Comparison of ENCODE assay signal across 1 cellular context in genomic region chr6:97958143-97958542, GRCh38.
TF ChIP-seq lines count a peak whose summit lies in the region.

No MANE protein-coding gene starts in this region.

TF ChIP-seq in A549, 52 proteins besides CTCF, POLR2A, EP300 and RAD21 (continued from another document):
- no peak for TF ChIP-seq ELK1 (IDR thresholded peaks at IDR 0.05; ENCODE audit: low read depth, low read length)
- no peak for TF ChIP-seq JUNB (IDR thresholded peaks at IDR 0.05)
- no peak for TF ChIP-seq E2F6 (IDR thresholded peaks at IDR 0.05; ENCODE audit: borderline replicate concordance, low read depth)
